ENCODE assay signal across 1 cellular context in genomic region chr4:84231539-84232055, GRCh38.
A peak's percentile ranks its signal among the peaks of the same experiment; 100 is the strongest.
TF ChIP-seq lines count a peak whose summit lies in the region.

No MANE protein-coding gene starts in this region.

TF ChIP-seq in K562, 482 proteins besides CTCF, POLR2A, EP300 and RAD21 (continued from another document and continues in another):
- TF ChIP-seq MAFG (tag; conservative IDR thresholded peaks at IDR 0.05) (peak; percentile 70), RCOR1 (IDR thresholded peaks at IDR 0.05; ENCODE audit: borderline replicate concordance in 1 of 2, low read depth in 2 of 2, low read length in 2 of 2) (peak in 1 of 2 experiments; percentile 54; a peak in 1 of 4 replicates), MLLT1 (IDR thresholded peaks at IDR 0.05) (no peak), ZNF134 (CRISPR knock-in tag; conservative IDR thresholded peaks at IDR 0.05) (no peak), ZMIZ1 (IDR thresholded peaks at IDR 0.05; ENCODE audit: low read depth in 2 of 2, low read length in 2 of 2) (no peak), CREB1 (IDR thresholded peaks at IDR 0.05) (no peak), CREB1 (CRISPR knock-in tag; IDR thresholded peaks at IDR 0.05) (no peak), ZBED1 (IDR thresholded peaks at IDR 0.05) (no peak), FOXP4 (CRISPR knock-in tag; IDR thresholded peaks at IDR 0.05; ENCODE audit: borderline replicate concordance) (no peak), ZNF174 (CRISPR knock-in tag; IDR thresholded peaks at IDR 0.05) (no peak), OTX1 (CRISPR knock-in tag; IDR thresholded peaks at IDR 0.05) (no peak), RBM14 (IDR thresholded peaks at IDR 0.05; ENCODE audit: borderline replicate concordance, insufficient read depth, low read depth, low read length) (no peak), ZNF316 (IDR thresholded peaks at IDR 0.05) (peak; percentile 55), E2F3 (CRISPR knock-in tag; IDR thresholded peaks at IDR 0.05) (no peak), ELF1 (tag; IDR thresholded peaks at IDR 0.05) (peak; percentile 43; the same call in 1 of the 2 replicates), ZNF707 (CRISPR knock-in tag; conservative IDR thresholded peaks at IDR 0.05) (no peak), USF2 (CRISPR knock-in tag; IDR thresholded peaks at IDR 0.05) (0 out of 2 replicates have a peak, but pooled peaks have one; percentile 17), FOXA3 (CRISPR knock-in tag; conservative IDR thresholded peaks at IDR 0.05 in 1 of 2, IDR thresholded peaks at IDR 0.05 in 1 of 2) (peak in 1 of 2 experiments; percentile 82; a peak in 2 of 4 replicates), ATF2 (CRISPR knock-in tag; IDR thresholded peaks at IDR 0.05) (no peak), SUPT5H (IDR thresholded peaks at IDR 0.05) (no peak), XRCC5 (IDR thresholded peaks at IDR 0.05; ENCODE audit: low read depth, low read length) (no peak), CHD4 (IDR thresholded peaks at IDR 0.05; ENCODE audit: insufficient read depth, insufficient replicate concordance, low read depth, low read length, poor library complexity, severe bottlenecking) (no peak), PYGO2 (tag; IDR thresholded peaks at IDR 0.05) (no peak), MAFF (IDR thresholded peaks at IDR 0.05; ENCODE audit: low read length) (peak; percentile 26; the same call in 1 of the 2 replicates), BCOR (IDR thresholded peaks at IDR 0.05) (no peak), ELK1 (CRISPR knock-in tag; IDR thresholded peaks at IDR 0.05) (no peak), POLR2AphosphoS2 (IDR thresholded peaks at IDR 0.05; ENCODE audit: low read length) (no peak), MLX (CRISPR knock-in tag; conservative IDR thresholded peaks at IDR 0.05) (no peak), E2F6 (IDR thresholded peaks at IDR 0.05; ENCODE audit: borderline replicate concordance in 1 of 2, extremely low read depth in 1 of 2, insufficient read depth in 1 of 2, insufficient read length in 1 of 2, low read depth in 1 of 2, low read length in 1 of 2, poor library complexity in 1 of 2, severe bottlenecking in 1 of 2) (no peak), HINFP (tag; conservative IDR thresholded peaks at IDR 0.05; ENCODE audit: low read depth) (no peak), LCOR (CRISPR knock-in tag; IDR thresholded peaks at IDR 0.05) (no peak), C11orf30 (IDR thresholded peaks at IDR 0.05; ENCODE audit: low read depth) (peak; percentile 55; the same call in 1 of the 2 replicates), FOSL1 (tag; conservative IDR thresholded peaks at IDR 0.05) (0 out of 2 replicates have a peak, but pooled peaks have one; percentile 25), ZNF408 (CRISPR knock-in tag; IDR thresholded peaks at IDR 0.05; ENCODE audit: low read depth) (no peak), FOXK1 (CRISPR knock-in tag; IDR thresholded peaks at IDR 0.05; ENCODE audit: borderline replicate concordance) (no peak), PURB (CRISPR knock-in tag; IDR thresholded peaks at IDR 0.05; ENCODE audit: low read depth) (no peak), FOXJ2 (tag; IDR thresholded peaks at IDR 0.05) (peak; percentile 96), ZNF445 (CRISPR knock-in tag; IDR thresholded peaks at IDR 0.05; ENCODE audit: low read depth) (no peak), ZKSCAN8 (CRISPR knock-in tag; IDR thresholded peaks at IDR 0.05) (no peak), IFI16 (CRISPR knock-in tag; IDR thresholded peaks at IDR 0.05) (no peak), ZNF561 (CRISPR knock-in tag; conservative IDR thresholded peaks at IDR 0.05) (no peak), ZHX1 (conservative IDR thresholded peaks at IDR 0.05; ENCODE audit: low read length) (no peak), RAD51 (IDR thresholded peaks at IDR 0.05; ENCODE audit: borderline replicate concordance, low read depth) (0 out of 2 replicates have a peak, but pooled peaks have one; percentile 12), NUFIP1 (IDR thresholded peaks at IDR 0.05; ENCODE audit: partially characterized antibody) (no peak), KDM4B (IDR thresholded peaks at IDR 0.05; ENCODE audit: borderline replicate concordance in 2 of 2, low read depth in 1 of 2) (no peak), CBX3 (IDR thresholded peaks at IDR 0.05; ENCODE audit: borderline replicate concordance in 1 of 2, low read length in 2 of 2) (no peak), E2F1 (CRISPR knock-in tag; IDR thresholded peaks at IDR 0.05) (no peak)
